Comparison of ENCODE assay signal across 11 cellular contexts in the genomic region with DNA sequence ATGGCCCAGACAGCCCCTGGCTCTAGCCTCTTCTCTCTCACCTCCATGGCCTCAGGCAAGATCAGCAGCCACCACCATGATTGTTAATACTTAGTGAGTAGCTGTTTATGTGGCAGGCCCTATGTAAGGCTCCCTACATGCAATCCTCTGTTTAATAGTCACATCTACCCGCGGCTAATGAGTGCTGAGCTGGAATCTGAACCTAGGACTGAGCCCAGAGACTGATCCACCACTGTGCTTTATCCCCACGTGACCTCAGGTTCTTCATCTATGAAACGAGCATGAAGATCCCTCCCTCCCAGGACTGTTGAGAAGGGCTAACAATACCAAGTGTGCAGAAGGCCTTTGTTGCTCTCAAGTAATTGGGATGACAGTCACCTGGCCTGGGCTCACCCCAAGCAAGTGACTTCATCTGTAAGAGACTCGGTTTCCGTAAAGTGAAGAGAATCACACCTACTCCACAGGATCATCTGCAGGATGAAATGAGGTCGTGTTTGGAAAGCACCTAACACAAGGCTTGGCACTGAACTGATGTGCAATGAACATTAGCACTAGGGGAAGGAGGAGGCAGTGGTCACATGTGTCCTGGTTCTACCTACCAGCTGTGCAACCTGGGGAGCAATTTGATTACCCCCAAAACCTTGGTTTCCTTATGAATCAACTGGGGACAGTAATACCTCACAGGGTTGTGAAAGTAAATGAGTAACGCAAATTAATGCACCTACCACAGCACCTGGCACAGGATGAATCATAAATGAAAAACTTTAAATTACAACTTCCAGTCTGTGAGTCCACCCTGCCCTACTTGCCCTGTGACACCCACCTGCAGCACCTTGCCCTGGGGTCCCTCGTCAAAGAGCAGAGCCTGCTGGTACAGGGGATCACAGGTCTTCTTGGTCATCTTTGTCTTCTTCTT. TPM values are rescaled to one million over a fixed set of nuclear protein-coding genes. Genes with fewer than 3 reads are reported as not detected.
DNase-seq lines count a peak whose midpoint lies in the region; ATAC-seq, FAIRE-seq and TF ChIP-seq lines count a peak whose summit lies in the region.
"Had no signal": no experiment of that assay in that cellular context is flagged by ENCODE, and none has a peak within 500 bp of the region (broad histone marks: within the 10 kb centered on the region; RNA-seq: fewer than 3 reads in every experiment).

No MANE protein-coding gene starts in this region.

- H3K4me3 Mint-ChIP-seq in CD4-positive, CD25-positive, alpha-beta regulatory T cell: peak overlapping the region in 1 of 4 donors; percentile 39
- H3K4me3 Mint-ChIP-seq in activated naive CD8-positive, alpha-beta T cell treated with anti-CD3 and anti-CD28 coated beads, Interleukin-2, amount 50 U/mL, for 24 hours: no peak overlapping the region
- H3K4me3 Mint-ChIP-seq in CD4-positive, alpha-beta T cell: no peak overlapping the region

- H3K9me3 Mint-ChIP-seq in CD4-positive, CD25-positive, alpha-beta regulatory T cell: no peaks in the 10 kb centered on the region
- no peaks in the 10 kb centered on the region for H3K9me3 Mint-ChIP-seq in activated naive CD8-positive, alpha-beta T cell treated with anti-CD3 and anti-CD28 coated beads, Interleukin-2, amount 50 U/mL, for 24 hours
- no peaks in the 10 kb centered on the region for H3K9me3 Mint-ChIP-seq in CD4-positive, alpha-beta T cell

- peaks cover 8% of the 10 kb centered on the region for H3K4me1 ChIP-seq in CD4-positive, CD25-positive, alpha-beta regulatory T cell (ENCODE audit: control insufficient read depth, insufficient read depth, low read length, poor library complexity, severe bottlenecking)

- H3K27ac ChIP-seq in CD4-positive, CD25-positive, alpha-beta regulatory T cell (ENCODE audit: insufficient read depth, low read length, poor library complexity, severe bottlenecking): no peak overlapping the region
- H3K27ac ChIP-seq in CD4-positive, alpha-beta T cell (ENCODE audit: low read depth, low read length): no peak overlapping the region
- H3K27ac ChIP-seq: VCaP had no signal

- H3K36me3 ChIP-seq in CD4-positive, CD25-positive, alpha-beta regulatory T cell (ENCODE audit: control insufficient read depth, insufficient read depth, low read length): no peaks in the 10 kb centered on the region

- no peak overlapping the region for H3K4me3 ChIP-seq in CD4-positive, CD25-positive, alpha-beta regulatory T cell (ENCODE audit: low read depth, low read length)

- H3K36me3 Mint-ChIP-seq in CD4-positive, CD25-positive, alpha-beta regulatory T cell: peaks cover 4% of the 10 kb centered on the region
- H3K36me3 Mint-ChIP-seq in activated naive CD8-positive, alpha-beta T cell treated with anti-CD3 and anti-CD28 coated beads, Interleukin-2, amount 50 U/mL, for 24 hours (ENCODE audit: low read depth): no peaks in the 10 kb centered on the region
- no peaks in the 10 kb centered on the region for H3K36me3 Mint-ChIP-seq in CD4-positive, alpha-beta T cell (ENCODE audit: low read depth)

- H3K4me1 Mint-ChIP-seq in CD4-positive, CD25-positive, alpha-beta regulatory T cell: peaks cover 0 to 25% (median 7%) of the 10 kb centered on the region in 4 donors
- H3K4me1 Mint-ChIP-seq in activated naive CD8-positive, alpha-beta T cell treated with anti-CD3 and anti-CD28 coated beads, Interleukin-2, amount 50 U/mL, for 24 hours: peaks cover 23% of the 10 kb centered on the region
- H3K4me1 Mint-ChIP-seq in CD4-positive, alpha-beta T cell (ENCODE audit: low read depth): peaks cover 17% of the 10 kb centered on the region

- no peaks in the 10 kb centered on the region for H3K27me3 Mint-ChIP-seq in CD4-positive, CD25-positive, alpha-beta regulatory T cell
- no peaks in the 10 kb centered on the region for H3K27me3 Mint-ChIP-seq in activated naive CD8-positive, alpha-beta T cell treated with anti-CD3 and anti-CD28 coated beads, Interleukin-2, amount 50 U/mL, for 24 hours
- no peaks in the 10 kb centered on the region for H3K27me3 Mint-ChIP-seq in CD4-positive, alpha-beta T cell

- POLR2A ChIA-PET in CD4-positive, alpha-beta T cell (lab: Charles Lee): no interaction called here

- FAIRE-seq in D721Med (lab: Jason Lieb, UNC): no peak

- peak overlapping the region; percentile 27 to 53 (median 43) for H3K27ac Mint-ChIP-seq in CD4-positive, CD25-positive, alpha-beta regulatory T cell
- peak overlapping the region; percentile 7 for H3K27ac Mint-ChIP-seq in activated naive CD8-positive, alpha-beta T cell treated with anti-CD3 and anti-CD28 coated beads, Interleukin-2, amount 50 U/mL, for 24 hours
- no peak overlapping the region for H3K27ac Mint-ChIP-seq in CD4-positive, alpha-beta T cell

- H3K27me3 ChIP-seq in CD4-positive, CD25-positive, alpha-beta regulatory T cell (ENCODE audit: control insufficient read depth, insufficient read depth, low read length): no peaks in the 10 kb centered on the region
- H3K27me3 ChIP-seq in CD4-positive, alpha-beta T cell (ENCODE audit: control insufficient read depth, insufficient read depth, low read length): no peaks in the 10 kb centered on the region

- TF ChIP-seq CTCF in D721Med (IDR thresholded peaks at IDR 0.05; ENCODE audit: insufficient read depth, missing control alignments): no peak
- no peak for TF ChIP-seq CTCF in CD4-positive, alpha-beta T cell (IDR thresholded peaks at IDR 0.05)

- CTCF ChIA-PET in CD4-positive, alpha-beta T cell (lab: Charles Lee): no interaction called here

- peak; percentile 45 to 49 for ATAC-seq in CD4-positive, CD25-positive, alpha-beta regulatory T cell (ENCODE audit: low read depth in 2 of 2)
- ATAC-seq in GM18873 (IDR thresholded peaks at IDR 0.05; ENCODE audit: low FRiP score, unreplicated experiment): peak; percentile 54
- ATAC-seq in HG03060 (IDR thresholded peaks at IDR 0.05; ENCODE audit: low read depth, unreplicated experiment): peak; percentile 66
- ATAC-seq in activated naive CD8-positive, alpha-beta T cell treated with anti-CD3 and anti-CD28 coated beads, Interleukin-2, amount 50 U/mL, for 24 hours: peak; percentile 74
- ATAC-seq in CD4-positive, alpha-beta T cell (ENCODE audit: poor library complexity): no peak

- H3K9me3 ChIP-seq in CD4-positive, CD25-positive, alpha-beta regulatory T cell (ENCODE audit: control insufficient read depth in 2 of 2, low read length in 2 of 2): no peaks in the 10 kb centered on the region
- H3K9me3 ChIP-seq in CD4-positive, alpha-beta T cell (ENCODE audit: control insufficient read depth, low read length): no peaks in the 10 kb centered on the region

- intact Hi-C loops in CD4-positive, alpha-beta T cell (cut with DNase I, micrococcal nuclease): no loop called here

- peak in 2 of 3 donors; percentile 1 to 54 for DNase-seq in CD4-positive, CD25-positive, alpha-beta regulatory T cell
- no peak for DNase-seq in activated naive CD8-positive, alpha-beta T cell treated with anti-CD3 and anti-CD28 coated beads, Interleukin-2, amount 50 U/mL, for 24 hours
- DNase-seq in D721Med (ENCODE audit: insufficient read length, low spot score) (no peak), NCI-H524 (lab: John Stamatoyannopoulos, UW) (no peak), midbrain (lab: John Stamatoyannopoulos, UW) (no peak)
- no peak for DNase-seq in CD4-positive, alpha-beta T cell
- DNase-seq: dermis blood vessel endothelial cell, NCI-H2171 had no signal

RNA-seq across cellular contexts. Expression of a gene that starts 37.2 kb away (rescaled TPM):
- 3.8 TPM for total RNA-seq in CD4-positive, CD25-positive, alpha-beta regulatory T cell
- polyA plus RNA-seq in CD4-positive, CD25-positive, alpha-beta regulatory T cell: 1 to 10 TPM; 1.0 to 3.3 (median 1.6) TPM
- total RNA-seq in CD4-positive, alpha-beta T cell: 1 to 10 TPM in 1 of 2 experiments, under 1 TPM in 1; 0.99 to 1.1 TPM

Comparison
In these comparisons a context has a peak if more than half of its experiments do, and no peak if none do; other contexts are left out.
1. DNase-seq: peak in CD4-positive, CD25-positive, alpha-beta regulatory T cell (2 of 3); none in activated naive CD8-positive, alpha-beta T cell treated with anti-CD3 and anti-CD28 coated beads, Interleukin-2, amount 50 U/mL, for 24 hours (single experiment), D721Med (single experiment), NCI-H524 (0 of 2), CD4-positive, alpha-beta T cell (0 of 10) and midbrain (single experiment).